14 cellular contexts compared by ENCODE assay signal in the genomic region with DNA sequence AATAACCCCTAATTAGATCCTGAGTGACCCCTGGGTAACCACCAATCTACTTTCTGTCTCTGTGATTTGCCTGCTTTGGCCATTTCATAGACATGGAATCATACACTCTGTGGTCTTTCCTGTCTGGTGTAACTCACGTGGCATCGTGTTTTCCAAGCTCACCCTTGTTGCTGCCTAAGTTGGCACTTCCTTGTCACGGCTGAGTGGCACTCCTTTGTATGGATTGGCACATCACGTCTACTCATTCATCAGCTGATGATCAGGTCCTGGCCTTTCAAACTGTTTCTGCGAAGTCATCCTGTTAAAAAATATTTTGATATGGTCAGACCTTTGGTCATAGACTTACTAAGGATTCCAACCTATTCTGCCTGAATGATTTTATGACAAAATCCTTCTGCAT.
DNase-seq lines count a peak whose midpoint lies in the region; ATAC-seq and TF ChIP-seq lines count a peak whose summit lies in the region.
"Had no signal": no experiment of that assay in that cellular context is flagged by ENCODE, and none has a peak within 500 bp of the region (broad histone marks: within the 10 kb centered on the region; RNA-seq: fewer than 3 reads in every experiment).

No MANE protein-coding gene starts in this region.

- H3K9me3 Mint-ChIP-seq in natural killer cell treated with Interleukin-12 subunit alpha and Interleukin-12 subunit beta and Interleukin-15 and Interleukin-18, amount 100 ng/mL, for 72 hours = no peaks in the 10 kb centered on the region

- no peak for TF ChIP-seq CTCF in epithelial cell of esophagus (IDR thresholded peaks at IDR 0.05; ENCODE audit: insufficient read depth, low read depth, low read length, missing control alignments)

- no peak overlapping the region for H3K4me3 ChIP-seq in epithelial cell of esophagus (ENCODE audit: low read length)

- peaks cover 0 to 3% of the 10 kb centered on the region in 2 donors for H3K4me1 Mint-ChIP-seq in natural killer cell treated with Interleukin-12 subunit alpha and Interleukin-12 subunit beta and Interleukin-15 and Interleukin-18, amount 100 ng/mL, for 72 hours (ENCODE audit: low read depth in 2 of 2)

- H3K36me3 Mint-ChIP-seq in natural killer cell treated with Interleukin-12 subunit alpha and Interleukin-12 subunit beta and Interleukin-15 and Interleukin-18, amount 100 ng/mL, for 72 hours = no peaks in the 10 kb centered on the region

- ATAC-seq in natural killer cell treated with Interleukin-12 subunit alpha and Interleukin-12 subunit beta and Interleukin-15 and Interleukin-18, amount 100 ng/mL, for 72 hours = no peak

- no peak overlapping the region for H3K27ac Mint-ChIP-seq in natural killer cell treated with Interleukin-12 subunit alpha and Interleukin-12 subunit beta and Interleukin-15 and Interleukin-18, amount 100 ng/mL, for 72 hours

- H3K4me3 Mint-ChIP-seq in natural killer cell treated with Interleukin-12 subunit alpha and Interleukin-12 subunit beta and Interleukin-15 and Interleukin-18, amount 100 ng/mL, for 72 hours = no peak overlapping the region

- H3K27me3 Mint-ChIP-seq in natural killer cell treated with Interleukin-12 subunit alpha and Interleukin-12 subunit beta and Interleukin-15 and Interleukin-18, amount 100 ng/mL, for 72 hours = peaks cover 8 to 14% of the 10 kb centered on the region in 2 donors

- peak; percentile 69 for DNase-seq in NCI-H2029 treated with DMSO at 0.1 percent for 48 hours (lab: John Stamatoyannopoulos, UW)
- DNase-seq in NCI-H345 (lab: John Stamatoyannopoulos, UW) = peak; percentile 82
- peak; percentile 17 for DNase-seq in epithelial cell of esophagus (ENCODE audit: low read depth)
- DNase-seq in mucosa of gallbladder (ENCODE audit: low spot score) = peak; percentile 87
- no peak for DNase-seq in activated CD4-positive, alpha-beta T cell treated with anti-CD3 and anti-CD28 coated beads, Interleukin-2, amount 50 U/mL, for 4 hours
- no peak for DNase-seq in natural killer cell treated with Interleukin-12 subunit alpha and Interleukin-12 subunit beta and Interleukin-15 and Interleukin-18, amount 100 ng/mL, for 72 hours (ENCODE audit: low spot score)
- no peak for DNase-seq in GM19240 (ENCODE audit: insufficient read length, low spot score)
- no peak for DNase-seq in NCI-H1105 (lab: John Stamatoyannopoulos, UW)
- DNase-seq: KBM-7, NCI-H1436 treated with DMSO at 0.1 percent for 48 hours, NCI-H2171, NCI-H524 treated with DMSO at 0.1 percent for 48 hours, RPMI8226, T-helper 2 cell had no signal

Comparison
In these comparisons a context has a peak if more than half of its experiments do, and no peak if none do; other contexts are left out.
1. DNase-seq: peak in NCI-H2029 treated with DMSO at 0.1 percent for 48 hours (single experiment), NCI-H345 (single experiment), epithelial cell of esophagus (single experiment) and mucosa of gallbladder (single experiment); none in activated CD4-positive, alpha-beta T cell treated with anti-CD3 and anti-CD28 coated beads, Interleukin-2, amount 50 U/mL, for 4 hours (0 of 2), natural killer cell treated with Interleukin-12 subunit alpha and Interleukin-12 subunit beta and Interleukin-15 and Interleukin-18, amount 100 ng/mL, for 72 hours (single experiment), GM19240 (single experiment) and NCI-H1105 (single experiment).